Comparison of ENCODE assay signal across 8 cellular contexts in genomic region chr20:44247676-44248419, GRCh38. TPM values are rescaled to one million over a fixed set of nuclear protein-coding genes. Genes with fewer than 3 reads are reported as not detected.
A peak's percentile ranks its signal among the peaks of the same experiment; 100 is the strongest.
DNase-seq lines count a peak whose midpoint lies in the region; ATAC-seq and TF ChIP-seq lines count a peak whose summit lies in the region.

No MANE protein-coding gene starts in this region.

- no peak for TF ChIP-seq POLR2A in upper lobe of left lung (IDR thresholded peaks at IDR 0.05)

- H3K4me3 ChIP-seq in astrocyte of the spinal cord (ENCODE audit: low read depth, low read length) (no peak overlapping the region), upper lobe of left lung (no peak overlapping the region)

- peak; percentile 45 for TF ChIP-seq CTCF in LNCAP (IDR thresholded peaks at IDR 0.05)
- peak; percentile 60 for TF ChIP-seq CTCF in astrocyte of the spinal cord (IDR thresholded peaks at IDR 0.05; ENCODE audit: low read depth, low read length)
- no peak for TF ChIP-seq CTCF in upper lobe of left lung (IDR thresholded peaks at IDR 0.05)

- peaks cover 5 to 12% (median 9%) of the 10 kb centered on the region in 4 donors for H3K4me1 ChIP-seq in upper lobe of left lung

- peak; percentile 37 for DNase-seq in G401 (ENCODE audit: low spot score)
- DNase-seq in astrocyte of the spinal cord (ENCODE audit: low read depth, low spot score) = peak; percentile 12
- peak; percentile 4 for DNase-seq in kidney glomerular epithelial cell (lab: John Stamatoyannopoulos, UW)
- DNase-seq in upper lobe of left lung = peak in 1 of 2 donors; percentile 52
- DNase-seq in OCI-M2 (lab: John Stamatoyannopoulos, UW; ENCODE audit: unreplicated experiment) = no peak
- DNase-seq in NCI-H187 treated with DMSO at 0.1 percent for 48 hours (lab: John Stamatoyannopoulos, UW) = no peak

- no peak overlapping the region for H3K27ac ChIP-seq in upper lobe of left lung

- H3K9me3 ChIP-seq in upper lobe of left lung = no peaks in the 10 kb centered on the region

- in situ Hi-C loops in G401 (cut with HindIII; ENCODE audit: low sequenced_read_pairs) (no loop called here), astrocyte of the spinal cord (cut with HindIII; ENCODE audit: low sequenced_read_pairs) (no loop called here)

- no peak for TF ChIP-seq EP300 in upper lobe of left lung (IDR thresholded peaks at IDR 0.05)

- no peaks in the 10 kb centered on the region for H3K36me3 ChIP-seq in upper lobe of left lung

- 12 to 13% methylated on average over 12 to 25 of the region's 26 CpGs for WGBS in upper lobe of left lung, 2 donors

- peaks cover 0 to 12% (median 5%) of the 10 kb centered on the region in 4 donors for H3K27me3 ChIP-seq in upper lobe of left lung

- ATAC-seq in upper lobe of left lung (ENCODE audit: low FRiP score in 2 of 2) (peak; percentile 10 to 57), GM21786 (IDR thresholded peaks at IDR 0.05; ENCODE audit: unreplicated experiment) (no peak)

RNA-seq across cellular contexts. Expression of gene GDAP1L1, which starts 0.7 kb away (rescaled TPM):
- total RNA-seq in G401 (2014; rRNA removed; shearing (Covaris generic)) = not detected in 2 replicates
- total RNA-seq in upper lobe of left lung = not detected

RNA-seq across cellular contexts. Expression of gene OSER1, which starts 37.3 kb away (rescaled TPM):
- 39.2 and 39.8 TPM in 2 replicates for total RNA-seq in G401 (2014; rRNA removed; shearing (Covaris generic))
- 10 to 100 TPM; 18.8 to 38.3 (median 30.8) TPM for total RNA-seq in upper lobe of left lung

Comparison
In these comparisons a context has a peak if more than half of its experiments do, and no peak if none do; other contexts are left out.
1. DNase-seq: peak in G401 (single experiment), astrocyte of the spinal cord (single experiment) and kidney glomerular epithelial cell (single experiment); none in OCI-M2 (single experiment) and NCI-H187 treated with DMSO at 0.1 percent for 48 hours (single experiment).
2. CTCF ChIP-seq: peak in LNCAP (single experiment) and astrocyte of the spinal cord (single experiment); none in upper lobe of left lung (0 of 6).